ENCODE assay signal across 10 cellular contexts in the genomic region with DNA sequence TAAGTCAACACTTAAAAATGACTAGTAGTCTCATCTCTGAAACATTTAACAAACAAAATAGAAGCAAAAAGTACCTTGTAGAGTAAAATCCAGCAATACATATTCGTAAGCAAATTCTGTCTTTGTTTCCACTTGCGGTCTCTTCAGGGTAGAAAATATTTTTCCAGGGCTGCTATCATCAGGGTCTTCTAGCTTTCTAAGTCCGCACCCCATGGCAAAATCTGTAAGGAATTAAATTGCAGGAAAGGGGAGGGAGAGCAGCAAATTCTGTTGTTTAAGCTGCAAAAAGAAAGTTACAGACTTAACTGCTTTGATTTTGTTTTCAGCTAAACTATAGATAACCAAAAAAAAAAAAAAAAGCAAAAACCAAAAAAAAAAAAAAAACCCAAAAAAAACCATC. TPM values are rescaled to one million over a fixed set of nuclear protein-coding genes. Genes with fewer than 3 reads are reported as not detected.
DNase-seq lines count a peak whose midpoint lies in the region; ATAC-seq and TF ChIP-seq lines count a peak whose summit lies in the region.
"Had no signal": no experiment of that assay in that cellular context is flagged by ENCODE, and none has a peak within 500 bp of the region (broad histone marks: within the 10 kb centered on the region; RNA-seq: fewer than 3 reads in every experiment).

Gene RFTN2, minus strand, starts transcription at position 342 of the 400 bp plus-strand sequence. Its CDS starts 129 bp downstream, at position 213.

- no peaks in the 10 kb centered on the region for H4K20me1 ChIP-seq in fibroblast of lung (ENCODE audit: control insufficient read depth, extremely low read depth, insufficient read depth, low read length)

- POLR2A ChIA-PET in activated CD8-positive, alpha-beta T cell treated with anti-CD3 and anti-CD28 coated beads, Interleukin-2, amount 10 ng/mL, durations not matched to agents 7 days and 5 days (lab: Charles Lee), result no interaction called here

- intact Hi-C loops in thyroid gland (cut with DNase I) (no loop called here), CD14-positive monocyte (cut with micrococcal nuclease) (no loop called here)

- WGBS in thyroid gland, 2 donors, result 60% methylated on average over 3 of the region's 3 CpGs

- no peaks in the 10 kb centered on the region for H3K4me1 ChIP-seq in fibroblast of lung (ENCODE audit: control insufficient read depth, extremely low read depth, insufficient read depth, low read length)
- no peaks in the 10 kb centered on the region for H3K4me1 ChIP-seq in thyroid gland

- H3K36me3 ChIP-seq in SK-N-MC (ENCODE audit: insufficient read depth, low read length), result no peaks in the 10 kb centered on the region
- no peaks in the 10 kb centered on the region for H3K36me3 ChIP-seq in fibroblast of lung (ENCODE audit: control insufficient read depth, insufficient read depth, low read length)
- no peaks in the 10 kb centered on the region for H3K36me3 ChIP-seq in thyroid gland

- H3K27me3 ChIP-seq in fibroblast of lung (ENCODE audit: control insufficient read depth, insufficient read depth, low read length), result no peaks in the 10 kb centered on the region
- H3K27me3 ChIP-seq in thyroid gland, result no peaks in the 10 kb centered on the region

- H3K4me3 Mint-ChIP-seq in CD14-positive monocyte, result no peak within 1 kb of the TSS
- H3K4me3 Mint-ChIP-seq in activated CD8-positive, alpha-beta T cell treated with anti-CD3 and anti-CD28 coated beads, Interleukin-2, amount 10 ng/mL, durations not matched to agents 7 days and 5 days, result no peak within 1 kb of the TSS
- H3K4me3 Mint-ChIP-seq: activated naive CD4-positive, alpha-beta T cell treated with anti-CD3 and anti-CD28 coated beads for 36 hours had no signal

- H3K27ac ChIP-seq in SK-N-MC (peak within 1 kb of the TSS; percentile 90), fibroblast of lung (ENCODE audit: insufficient read depth, low read length) (peak within 1 kb of the TSS; percentile 55), thyroid gland (peak within 1 kb of the TSS; percentile 24 to 80 (median 54))

- H3K36me3 Mint-ChIP-seq in CD14-positive monocyte, result no peaks in the 10 kb centered on the region
- H3K36me3 Mint-ChIP-seq in activated CD8-positive, alpha-beta T cell treated with anti-CD3 and anti-CD28 coated beads, Interleukin-2, amount 10 ng/mL, durations not matched to agents 7 days and 5 days (ENCODE audit: low read depth), result no peaks in the 10 kb centered on the region

- CTCF ChIA-PET in activated CD8-positive, alpha-beta T cell treated with anti-CD3 and anti-CD28 coated beads, Interleukin-2, amount 10 ng/mL, durations not matched to agents 7 days and 5 days (lab: Charles Lee), result no interaction called here

- no peak for DNase-seq in SK-N-MC (ENCODE audit: low read depth, low spot score)
- DNase-seq in fibroblast of lung (ENCODE audit: low read depth in 2 of 2), result peak; percentile 27 to 52
- DNase-seq in myocyte (ENCODE audit: low read depth), result peak; percentile 37
- no peak for DNase-seq in thyroid gland
- no peak for DNase-seq in SW 1271 (lab: John Stamatoyannopoulos, UW)
- no peak for DNase-seq in CD14-positive monocyte (ENCODE audit: low spot score)
- DNase-seq in activated CD8-positive, alpha-beta T cell treated with anti-CD3 and anti-CD28 coated beads, Interleukin-2, amount 10 ng/mL, durations not matched to agents 7 days and 5 days, result no peak
- DNase-seq: activated naive CD4-positive, alpha-beta T cell treated with anti-CD3 and anti-CD28 coated beads for 36 hours; T-helper 9 cell had no signal

- peaks cover 0 to 3% (median 3%) of the 10 kb centered on the region in 3 donors for H3K27me3 Mint-ChIP-seq in CD14-positive monocyte (ENCODE audit: low read depth in 3 of 3)
- H3K27me3 Mint-ChIP-seq in activated CD8-positive, alpha-beta T cell treated with anti-CD3 and anti-CD28 coated beads, Interleukin-2, amount 10 ng/mL, durations not matched to agents 7 days and 5 days (ENCODE audit: low read depth), result peaks cover 19% of the 10 kb centered on the region

- no peak within 1 kb of the TSS for H3K27ac Mint-ChIP-seq in CD14-positive monocyte
- no peak within 1 kb of the TSS for H3K27ac Mint-ChIP-seq in activated CD8-positive, alpha-beta T cell treated with anti-CD3 and anti-CD28 coated beads, Interleukin-2, amount 10 ng/mL, durations not matched to agents 7 days and 5 days
- H3K27ac Mint-ChIP-seq: activated naive CD4-positive, alpha-beta T cell treated with anti-CD3 and anti-CD28 coated beads for 36 hours had no signal

- H3K9ac ChIP-seq in SK-N-MC (ENCODE audit: insufficient read length) (peak within 1 kb of the TSS; percentile 86), fibroblast of lung (ENCODE audit: insufficient read depth, low read length) (peak within 1 kb of the TSS; percentile 34)

- no peak for ATAC-seq in GM19467 (IDR thresholded peaks at IDR 0.05; ENCODE audit: unreplicated experiment)
- ATAC-seq in activated CD8-positive, alpha-beta T cell treated with anti-CD3 and anti-CD28 coated beads, Interleukin-2, amount 10 ng/mL, durations not matched to agents 7 days and 5 days, result no peak

- no peaks in the 10 kb centered on the region for H3K9me3 Mint-ChIP-seq in CD14-positive monocyte
- H3K9me3 Mint-ChIP-seq in activated CD8-positive, alpha-beta T cell treated with anti-CD3 and anti-CD28 coated beads, Interleukin-2, amount 10 ng/mL, durations not matched to agents 7 days and 5 days (ENCODE audit: insufficient read depth), result no peaks in the 10 kb centered on the region
- H3K9me3 Mint-ChIP-seq: activated naive CD4-positive, alpha-beta T cell treated with anti-CD3 and anti-CD28 coated beads for 36 hours had no signal

- TF ChIP-seq CTCF in fibroblast of lung (conservative IDR thresholded peaks at IDR 0.05 in 1 of 2, IDR thresholded peaks at IDR 0.05 in 1 of 2; ENCODE audit: low read depth in 1 of 2, low read length in 2 of 2) (no peak), thyroid gland (IDR thresholded peaks at IDR 0.05) (no peak), CD14-positive monocyte (IDR thresholded peaks at IDR 0.05) (no peak)

- H3K4me3 ChIP-seq in SK-N-MC, result peak within 1 kb of the TSS; percentile 77
- peak within 1 kb of the TSS; percentile 45 to 71 (median 58) for H3K4me3 ChIP-seq in fibroblast of lung (replicated peaks in 1 of 4; ENCODE audit: control extremely low read depth in 1 of 4, insufficient read depth in 1 of 4, low read depth in 3 of 4, low read length in 4 of 4)
- peak within 1 kb of the TSS in 1 of 3 donors; percentile 20 for H3K4me3 ChIP-seq in thyroid gland (replicated peaks in 1 of 3)

- H3K9me3 ChIP-seq in SK-N-MC (ENCODE audit: low read depth, low read length) (no peaks in the 10 kb centered on the region), fibroblast of lung (ENCODE audit: control insufficient read depth, insufficient read depth, low read depth, low read length) (no peaks in the 10 kb centered on the region), thyroid gland (no peaks in the 10 kb centered on the region)

- peak within 1 kb of the TSS; percentile 76 for H3K4me2 ChIP-seq in fibroblast of lung (ENCODE audit: extremely low read depth, insufficient read depth, low read length)

- no peak for TF ChIP-seq POLR2A in thyroid gland (IDR thresholded peaks at IDR 0.05)

- no peaks in the 10 kb centered on the region for H3K4me1 Mint-ChIP-seq in CD14-positive monocyte
- H3K4me1 Mint-ChIP-seq in activated CD8-positive, alpha-beta T cell treated with anti-CD3 and anti-CD28 coated beads, Interleukin-2, amount 10 ng/mL, durations not matched to agents 7 days and 5 days (ENCODE audit: low read depth), result no peaks in the 10 kb centered on the region

- peak within 1 kb of the TSS; percentile 92 for H2AFZ ChIP-seq in fibroblast of lung (ENCODE audit: low read length)

- H3K79me2 ChIP-seq in fibroblast of lung (ENCODE audit: control insufficient read depth, insufficient read depth, low read length), result no peaks in the 10 kb centered on the region

RNA-seq across cellular contexts. Expression of gene RFTN2, which starts in this region (rescaled TPM):
- total RNA-seq in fibroblast of lung (6.9 and 10.2 TPM in 2 replicates), myocyte (6.2 and 6.8 TPM in 2 replicates), thyroid gland (10 to 100 TPM in 2 of 4 donors, 1 to 10 TPM in 2; 5.3 to 12.9 (median 9.4) TPM)
- polyA plus RNA-seq in fibroblast of lung (0.73 and 0.95 TPM in 2 replicates), CD14-positive monocyte (under 1 TPM in 1 of 2 donors, not detected in 1; 0.02 TPM)
- polyA plus RNA-seq in fibroblast of lung (2012), result 0.24 and 1.1 TPM in 2 replicates
- polyA minus RNA-seq in fibroblast of lung (ENCODE audit: low replicate concordance), result 0.15 and 2.1 TPM in 2 replicates
- 4.5 TPM for polyA plus RNA-seq in myocyte (2012)
- not detected for total RNA-seq in activated CD8-positive, alpha-beta T cell treated with anti-CD3 and anti-CD28 coated beads, Interleukin-2, amount 10 ng/mL, durations not matched to agents 7 days and 5 days
- total RNA-seq: activated naive CD4-positive, alpha-beta T cell treated with anti-CD3 and anti-CD28 coated beads for 36 hours had no signal

Comparison
In these comparisons a context has a peak if more than half of its experiments do, and no peak if none do; other contexts are left out.
1. DNase-seq: peak in fibroblast of lung (2 of 2) and myocyte (single experiment); none in SK-N-MC (single experiment), thyroid gland (0 of 2), SW 1271 (0 of 2), CD14-positive monocyte (single experiment) and activated CD8-positive, alpha-beta T cell treated with anti-CD3 and anti-CD28 coated beads, Interleukin-2, amount 10 ng/mL, durations not matched to agents 7 days and 5 days (single experiment).
2. Peak in every context shown above with its lines, with median percentiles within 50 percentile points of each other: H3K27ac ChIP-seq.